In the genomic region with DNA sequence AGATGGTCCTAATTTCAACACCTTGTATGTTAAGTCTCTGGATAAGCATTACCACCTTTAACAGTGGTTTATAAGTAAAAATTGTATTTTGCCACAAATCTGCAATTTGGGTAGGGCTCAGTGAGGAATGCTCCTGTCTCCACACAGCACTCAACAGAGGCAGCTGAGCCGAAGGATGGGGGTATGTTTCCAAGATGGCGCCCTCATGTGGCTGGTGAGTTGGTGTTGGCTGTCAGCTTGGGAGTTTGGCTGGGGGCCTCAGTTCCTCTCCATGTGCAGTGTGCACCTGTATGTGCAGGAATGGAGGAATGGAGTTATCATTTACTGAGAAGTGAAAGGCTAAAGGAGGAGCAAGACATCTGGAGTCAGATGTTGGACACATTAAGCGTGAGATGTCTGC, we compare ENCODE assay signal across 15 cellular contexts.
DNase-seq lines count a peak whose midpoint lies in the region; TF ChIP-seq lines count a peak whose summit lies in the region.
"Had no signal": no experiment of that assay in that cellular context is flagged by ENCODE, and none has a peak within 500 bp of the region (broad histone marks: within the 10 kb centered on the region; RNA-seq: fewer than 3 reads in every experiment).

No MANE protein-coding gene starts in this region.

- H3K9me2 ChIP-seq in DOHH2 (replicated peaks; ENCODE audit: control insufficient read depth, low read length): no peaks in the 10 kb centered on the region

- no peak overlapping the region for H3K4me2 ChIP-seq in DOHH2 (ENCODE audit: low read length)
- no peak overlapping the region for H3K4me2 ChIP-seq in OCI-LY3 (ENCODE audit: low read length)

- no peak overlapping the region for H3K4me3 ChIP-seq in DOHH2 (ENCODE audit: low read length)
- H3K4me3 ChIP-seq in OCI-LY3 (ENCODE audit: low read length): no peak overlapping the region
- H3K4me3 ChIP-seq in epithelial cell of proximal tubule (ENCODE audit: low read depth, low read length): no peak overlapping the region
- no peak overlapping the region for H3K4me3 ChIP-seq in lower leg skin (ENCODE audit: low read depth, poor library complexity, severe bottlenecking)
- H3K4me3 ChIP-seq: suprapubic skin had no signal

- H3K27ac ChIP-seq in DOHH2 (ENCODE audit: low read depth, low read length): no peak overlapping the region
- H3K27ac ChIP-seq in OCI-LY3 (ENCODE audit: low read length): no peak overlapping the region
- H3K27ac ChIP-seq: suprapubic skin had no signal

- no peak for TF ChIP-seq POLR2A in lower leg skin (IDR thresholded peaks at IDR 0.05)

- H4K20me1 ChIP-seq in DOHH2 (ENCODE audit: control insufficient read depth, insufficient read depth, low read depth, low read length) (no peaks in the 10 kb centered on the region), OCI-LY3 (ENCODE audit: insufficient read depth, low read length) (no peaks in the 10 kb centered on the region)

- no peaks in the 10 kb centered on the region for H3K9me3 ChIP-seq in DOHH2 (ENCODE audit: control insufficient read depth, insufficient read depth, low read length)
- no peaks in the 10 kb centered on the region for H3K9me3 ChIP-seq in OCI-LY3 (ENCODE audit: insufficient read depth, low read length)
- H3K9me3 ChIP-seq: suprapubic skin had no signal

- no peak overlapping the region for H2AFZ ChIP-seq in OCI-LY3 (ENCODE audit: low read depth, low read length)

- no peaks in the 10 kb centered on the region for H3K79me2 ChIP-seq in DOHH2 (ENCODE audit: control insufficient read depth, low read length)
- no peaks in the 10 kb centered on the region for H3K79me2 ChIP-seq in OCI-LY3 (ENCODE audit: low read length)

- H3K9ac ChIP-seq in OCI-LY3 (ENCODE audit: low read length): no peak overlapping the region

- H3K27me3 ChIP-seq in DOHH2 (ENCODE audit: control insufficient read depth, low read length) (no peaks in the 10 kb centered on the region), OCI-LY3 (ENCODE audit: low read depth, low read length) (no peaks in the 10 kb centered on the region)
- H3K27me3 ChIP-seq: suprapubic skin had no signal

- H3F3A ChIP-seq in DOHH2 (ENCODE audit: control insufficient read depth, insufficient read depth): no peaks in the 10 kb centered on the region

- in situ Hi-C loops in ACHN (cut with HindIII; ENCODE audit: low pct_ligation_motif_present, low pct_unique_long_range_greater_than_20kb, low sequenced_read_pairs): no loop called here

- H3K4me1 ChIP-seq in DOHH2 (ENCODE audit: control insufficient read depth, low read length): no peaks in the 10 kb centered on the region
- H3K4me1 ChIP-seq in OCI-LY3 (ENCODE audit: low read length): peaks cover 10% of the 10 kb centered on the region
- H3K4me1 ChIP-seq: suprapubic skin had no signal

- DNase-seq in ACHN: peak; percentile 19
- no peak for DNase-seq in epithelial cell of proximal tubule (ENCODE audit: low read depth)
- no peak for DNase-seq in lower leg skin (ENCODE audit: low spot score in 2 of 2)
- DNase-seq in amygdala (lab: John Stamatoyannopoulos, UW): no peak
- no peak for DNase-seq in stimulated activated naive CD4-positive, alpha-beta T cell (lab: John Stamatoyannopoulos, UW)
- DNase-seq in stimulated activated naive CD4-positive, alpha-beta T cell treated with Interleukin-2 at 50 U/mL for 16 hours (lab: John Stamatoyannopoulos, UW): no peak
- DNase-seq: activated CD4-positive, alpha-beta T cell treated with anti-CD3 and anti-CD28 coated beads, Interleukin-2, amount 50 U/mL, for 4 hours; activated naive CD4-positive, alpha-beta T cell; COR-L47; GOT3; NCI-H187; T-cell had no signal

- intact Hi-C loops in lower leg skin (cut with DNase I; ENCODE audit: low total_unique reads): no loop called here

- TF ChIP-seq CTCF in DOHH2 (IDR thresholded peaks at IDR 0.05; ENCODE audit: low read depth, low read length, poor library complexity, severe bottlenecking) (peak; percentile 30), OCI-LY3 (IDR thresholded peaks at IDR 0.05; ENCODE audit: low read depth, low read length) (peak; percentile 17; the same call in 1 of the 2 replicates), epithelial cell of proximal tubule (conservative IDR thresholded peaks at IDR 0.05; ENCODE audit: low read depth, low read length) (peak; percentile 44), lower leg skin (IDR thresholded peaks at IDR 0.05) (no peak)

- 96 to 99% methylated on average over 3 of the region's 3 CpGs for WGBS in lower leg skin, 2 donors

- no peaks in the 10 kb centered on the region for H3K36me3 ChIP-seq in DOHH2 (ENCODE audit: control insufficient read depth, low read length)
- no peaks in the 10 kb centered on the region for H3K36me3 ChIP-seq in OCI-LY3 (replicated peaks; ENCODE audit: low read depth, low read length)
- H3K36me3 ChIP-seq: suprapubic skin had no signal

Comparison
In these comparisons a context has a peak if more than half of its experiments do, and no peak if none do; other contexts are left out.
1. CTCF ChIP-seq: peak in DOHH2 (single experiment), OCI-LY3 (single experiment) and epithelial cell of proximal tubule (single experiment); none in lower leg skin (0 of 3).